ENCODE assay signal across 27 cellular contexts in the genomic region with DNA sequence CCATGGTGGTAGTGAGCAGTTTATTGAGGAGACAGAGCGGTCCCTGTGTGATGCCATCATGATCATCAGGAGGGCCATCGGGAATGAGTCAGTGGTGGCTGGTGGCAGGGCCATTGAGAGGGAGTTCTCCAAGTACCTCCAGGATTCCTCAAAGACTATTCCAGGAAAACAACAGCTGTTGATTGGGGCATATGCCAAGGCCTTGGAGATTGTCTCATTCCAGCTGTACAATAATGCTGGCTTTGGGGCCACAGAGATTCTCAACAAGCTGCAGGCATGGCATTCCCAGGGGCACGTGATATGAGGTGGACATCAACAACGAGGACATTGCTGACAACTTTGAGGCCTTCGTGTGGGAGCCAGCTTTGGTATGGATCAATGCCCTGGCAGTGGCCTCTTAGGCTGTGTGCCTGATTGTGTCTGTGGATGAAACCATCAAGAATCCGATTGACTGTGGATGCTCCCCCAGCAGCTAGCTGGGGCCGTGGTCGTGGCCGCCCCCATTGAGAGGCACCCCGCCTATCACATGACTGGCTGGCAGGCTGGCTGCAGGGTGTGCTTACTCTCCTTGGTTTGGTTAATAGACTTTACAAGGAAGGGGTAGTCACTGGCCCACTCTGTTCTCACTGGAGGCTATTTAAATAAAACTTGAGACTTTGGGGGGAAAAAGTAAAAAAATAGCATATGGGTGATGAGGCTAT. TPM values are rescaled to one million over a fixed set of nuclear protein-coding genes. Genes with fewer than 3 reads are reported as not detected.
"Had no signal": no experiment of that assay in that cellular context is flagged by ENCODE, and none has a peak within 500 bp of the region (broad histone marks: within the 10 kb centered on the region; RNA-seq: fewer than 3 reads in every experiment).

No MANE protein-coding gene starts in this region.

- H3K27ac ChIP-seq: heart left ventricle, left lung, lower lobe of right lung, pancreas, prostate gland, spleen, upper lobe of right lung had no signal

- H3K9me3 ChIP-seq: heart left ventricle, left lung, lower lobe of right lung, pancreas, prostate gland, spleen, upper lobe of right lung had no signal

- H3K4me3 ChIP-seq: heart left ventricle, left lung, lower lobe of right lung, pancreas, prostate gland, spleen, upper lobe of right lung had no signal

- H3K27me3 ChIP-seq: heart left ventricle, left lung, pancreas, upper lobe of right lung had no signal

- DNase-seq: heart left ventricle; hypothalamus; immature natural killer cell; kidney; left colon; left lung; lower lobe of right lung; mammary epithelial cell; mesenchymal stem cell; naive thymus-derived CD8-positive, alpha-beta T cell; nucleus accumbens; pancreas; retina; small intestine; spleen; stimulated activated CD4-positive, alpha-beta T cell treated with anti-CD3 and anti-CD28 coated beads, Interleukin-4, amount 100 ng/mL, for 4 hours; stimulated activated CD8-positive, alpha-beta memory T cell treated with anti-CD3 and anti-CD28 coated beads, Interleukin-4, amount 100 ng/mL, for 48 hours; stimulated activated naive CD4-positive, alpha-beta T cell treated with Interleukin-2 at 50 U/mL for 16 hours; stimulated activated naive CD8-positive, alpha-beta T cell treated with anti-CD3 and anti-CD28 coated beads, Interleukin-15, amount 100 ng/mL, for 72 hours; substantia nigra; trophoblast cell; upper lobe of right lung had no signal

- H3K4me1 ChIP-seq: heart left ventricle, lower lobe of right lung, pancreas, prostate gland, spleen had no signal

- H3K36me3 ChIP-seq: heart left ventricle, left lung, lower lobe of right lung, pancreas, prostate gland, spleen, upper lobe of right lung had no signal

RNA-seq across cellular contexts. Expression of a gene that starts 16.7 kb away (rescaled TPM):
- total RNA-seq: liver; lower lobe of right lung; mononuclear cell; naive thymus-derived CD8-positive, alpha-beta T cell; neural crest cell; temporal lobe had no signal
- polyA plus RNA-seq: immature natural killer cell; liver; naive thymus-derived CD8-positive, alpha-beta T cell; pancreas had no signal

RNA-seq across cellular contexts. Expression of a gene that starts 41.7 kb away (rescaled TPM):
- total RNA-seq: left colon; liver; mononuclear cell; naive thymus-derived CD8-positive, alpha-beta T cell; neural crest cell had no signal
- polyA plus RNA-seq: immature natural killer cell; liver; naive thymus-derived CD8-positive, alpha-beta T cell had no signal
